8 cellular contexts compared by ENCODE assay signal in the genomic region with DNA sequence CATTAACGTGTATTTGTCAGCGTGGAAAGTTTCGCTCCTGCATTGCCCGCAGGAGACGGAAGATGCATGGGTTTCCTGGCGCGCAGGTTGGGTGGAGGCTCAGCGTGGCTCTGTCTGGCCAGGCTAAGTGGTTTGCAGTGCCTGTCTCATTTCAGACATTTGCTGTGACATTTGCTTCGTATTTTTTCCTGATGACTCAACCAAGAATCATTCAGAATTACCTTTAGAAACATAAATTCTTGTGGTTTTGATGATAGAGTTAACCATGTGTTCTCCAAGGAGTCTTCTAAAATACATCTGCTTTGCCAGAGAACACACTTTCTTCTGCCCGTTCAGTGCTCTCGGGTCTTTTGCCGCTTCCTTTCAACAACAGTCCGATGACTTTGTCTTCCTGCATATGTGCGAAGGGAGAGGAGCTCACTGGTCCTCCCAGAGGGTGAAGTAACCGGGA.
DNase-seq lines count a peak whose midpoint lies in the region; ATAC-seq and TF ChIP-seq lines count a peak whose summit lies in the region.

No MANE protein-coding gene starts in this region.

- peak; percentile 71 for DNase-seq in DMS79 treated with DMSO at 0.1 percent for 48 hours (lab: John Stamatoyannopoulos, UW)
- no peak for DNase-seq in DMS79 (lab: John Stamatoyannopoulos, UW)
- peak; percentile 78 for DNase-seq in activated CD8-positive, alpha-beta memory T cell treated with anti-CD3 and anti-CD28 coated beads for 24 hours
- peak; percentile 69 for DNase-seq in fibroblast of pulmonary artery (ENCODE audit: low read depth)
- peak; percentile 62 to 63 for DNase-seq in stimulated activated CD8-positive, alpha-beta memory T cell treated with anti-CD3 and anti-CD28 coated beads, Interleukin-7, amount 100 ng/mL, for 4 hours (ENCODE audit: low read depth in 2 of 2)
- no peak for DNase-seq in heart left ventricle
- DNase-seq in NCI-H2227 (lab: John Stamatoyannopoulos, UW; ENCODE audit: unreplicated experiment): no peak

- peaks cover 0 to 7% (median 0%) of the 10 kb centered on the region in 9 donors for H3K36me3 ChIP-seq in heart left ventricle

- WGBS in heart left ventricle, 4 donors: 62 to 81% (median 73%) methylated on average over 15 of the region's 15 CpGs

- no peak for TF ChIP-seq CTCF in fibroblast of pulmonary artery (IDR thresholded peaks at IDR 0.05; ENCODE audit: low read length, missing control alignments)
- no peak for TF ChIP-seq CTCF in heart left ventricle (IDR thresholded peaks at IDR 0.05)

- peak overlapping the region in 1 of 12 donors; percentile 46 for H3K27ac ChIP-seq in heart left ventricle

- TF ChIP-seq POLR2A in heart left ventricle (IDR thresholded peaks at IDR 0.05): no peak

- H3K27me3 ChIP-seq in heart left ventricle: no peaks in the 10 kb centered on the region

- no peaks in the 10 kb centered on the region for H3K9me3 ChIP-seq in heart left ventricle

- H3K4me3 ChIP-seq in fibroblast of pulmonary artery (replicated peaks; ENCODE audit: low read depth, low read length): no peak overlapping the region
- H3K4me3 ChIP-seq in heart left ventricle: no peak overlapping the region

- intact Hi-C loops in heart left ventricle (cut with DNase I): no loop called here

- ATAC-seq in heart left ventricle: no peak
- no peak for ATAC-seq in GM19023 (IDR thresholded peaks at IDR 0.05; ENCODE audit: unreplicated experiment)

- H3K4me1 ChIP-seq in heart left ventricle: peaks cover 0 to 53% (median 4%) of the 10 kb centered on the region in 12 donors

Comparison
In these comparisons a context has a peak if more than half of its experiments do, and no peak if none do; other contexts are left out.
1. DNase-seq: peak in DMS79 treated with DMSO at 0.1 percent for 48 hours (single experiment), activated CD8-positive, alpha-beta memory T cell treated with anti-CD3 and anti-CD28 coated beads for 24 hours (single experiment), fibroblast of pulmonary artery (single experiment) and stimulated activated CD8-positive, alpha-beta memory T cell treated with anti-CD3 and anti-CD28 coated beads, Interleukin-7, amount 100 ng/mL, for 4 hours (2 of 2); none in DMS79 (single experiment), heart left ventricle (0 of 5) and NCI-H2227 (single experiment).